ENCODE assay signal across 8 cellular contexts in the genomic region with DNA sequence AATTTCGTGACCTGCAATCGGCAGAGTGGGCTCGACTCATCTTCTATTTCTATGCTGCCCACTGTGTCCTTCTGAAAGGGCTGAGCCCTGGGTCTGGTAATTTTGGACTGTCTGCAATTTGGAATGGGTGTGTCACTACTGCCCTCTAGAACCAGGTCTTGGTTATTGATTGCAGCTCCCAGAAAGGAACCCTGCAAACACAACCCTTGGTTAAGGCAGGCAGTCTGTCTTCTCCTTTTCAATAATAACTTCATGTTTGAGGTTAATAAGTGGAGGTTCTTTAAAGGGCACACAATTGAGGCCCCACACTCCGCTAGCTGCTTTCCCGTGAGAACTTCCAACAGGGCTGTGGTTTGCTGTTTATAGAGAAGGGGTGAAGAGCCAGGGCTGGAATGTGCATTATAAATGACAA.
DNase-seq lines count a peak whose midpoint lies in the region; ATAC-seq and TF ChIP-seq lines count a peak whose summit lies in the region.

No MANE protein-coding gene starts in this region.

- no peaks in the 10 kb centered on the region for H3K4me1 ChIP-seq in mucosa of descending colon (ENCODE audit: low read depth)

- intact Hi-C loops in mucosa of descending colon (cut with DNase I, micrococcal nuclease): no loop called here
- intact Hi-C loops in activated CD4-positive, alpha-beta T cell treated with anti-CD3 and anti-CD28 coated beads for 36 hours (cut with DNase I, micrococcal nuclease): no loop called here

- H3K36me3 ChIP-seq in mucosa of descending colon (ENCODE audit: low read depth): no peaks in the 10 kb centered on the region

- H3K27me3 Mint-ChIP-seq in activated T-helper 17 cell treated with anti-CD3 and anti-CD28 coated beads, Interleukin-2, amount 50 U/mL, for 72 hours: no peaks in the 10 kb centered on the region
- no peaks in the 10 kb centered on the region for H3K27me3 Mint-ChIP-seq in activated CD4-positive, alpha-beta T cell treated with anti-CD3 and anti-CD28 coated beads for 36 hours

- no peak overlapping the region for H3K4me3 Mint-ChIP-seq in activated T-helper 17 cell treated with anti-CD3 and anti-CD28 coated beads, Interleukin-2, amount 50 U/mL, for 72 hours
- H3K4me3 Mint-ChIP-seq in activated CD4-positive, alpha-beta T cell treated with anti-CD3 and anti-CD28 coated beads for 36 hours: no peak overlapping the region

- CTCF ChIA-PET in activated CD4-positive, alpha-beta T cell treated with anti-CD3 and anti-CD28 coated beads for 36 hours (lab: Charles Lee): interaction anchor here (0.7 to 1.1 kb wide), 2 partner anchors 101 to 112 kb away, joined by 3 to 4 read pairs; no protein-coding TSS in a partner anchor

- H3K9me3 ChIP-seq in mucosa of descending colon: no peaks in the 10 kb centered on the region

- POLR2A ChIA-PET in activated CD4-positive, alpha-beta T cell treated with anti-CD3 and anti-CD28 coated beads for 36 hours (lab: Charles Lee): no interaction called here

- DNase-seq in ACHN: peak; percentile 12
- DNase-seq in mucosa of descending colon: no peak
- no peak for DNase-seq in NCI-H510A (lab: John Stamatoyannopoulos, UW)
- DNase-seq in activated CD4-positive, alpha-beta T cell treated with anti-CD3 and anti-CD28 coated beads for 36 hours: no peak
- no peak for DNase-seq in stimulated activated CD4-positive, alpha-beta T cell treated with anti-CD3 and anti-CD28 coated beads, Interleukin-4, amount 100 ng/mL, for 24 hours

- H3K9me3 Mint-ChIP-seq in activated T-helper 17 cell treated with anti-CD3 and anti-CD28 coated beads, Interleukin-2, amount 50 U/mL, for 72 hours: no peaks in the 10 kb centered on the region
- no peaks in the 10 kb centered on the region for H3K9me3 Mint-ChIP-seq in activated CD4-positive, alpha-beta T cell treated with anti-CD3 and anti-CD28 coated beads for 36 hours (ENCODE audit: low read depth)

- peak; percentile 45 for ATAC-seq in GM19023 (IDR thresholded peaks at IDR 0.05; ENCODE audit: unreplicated experiment)
- peak; percentile 73 for ATAC-seq in HG03460 (IDR thresholded peaks at IDR 0.05; ENCODE audit: unreplicated experiment)
- peak; percentile 48 for ATAC-seq in activated T-helper 17 cell treated with anti-CD3 and anti-CD28 coated beads, Interleukin-2, amount 50 U/mL, for 72 hours (replicated peaks)
- ATAC-seq in mucosa of descending colon: peak; percentile 52
- no peak for ATAC-seq in activated CD4-positive, alpha-beta T cell treated with anti-CD3 and anti-CD28 coated beads for 36 hours

- no peaks in the 10 kb centered on the region for H3K36me3 Mint-ChIP-seq in activated T-helper 17 cell treated with anti-CD3 and anti-CD28 coated beads, Interleukin-2, amount 50 U/mL, for 72 hours (ENCODE audit: low read depth)
- no peaks in the 10 kb centered on the region for H3K36me3 Mint-ChIP-seq in activated CD4-positive, alpha-beta T cell treated with anti-CD3 and anti-CD28 coated beads for 36 hours (ENCODE audit: low read depth)

- no peak overlapping the region for H3K4me3 ChIP-seq in mucosa of descending colon

- H3K4me1 Mint-ChIP-seq in activated T-helper 17 cell treated with anti-CD3 and anti-CD28 coated beads, Interleukin-2, amount 50 U/mL, for 72 hours: no peaks in the 10 kb centered on the region
- peaks cover 8% of the 10 kb centered on the region for H3K4me1 Mint-ChIP-seq in activated CD4-positive, alpha-beta T cell treated with anti-CD3 and anti-CD28 coated beads for 36 hours

- TF ChIP-seq CTCF in mucosa of descending colon (IDR thresholded peaks at IDR 0.05): no peak

- H3K27ac Mint-ChIP-seq in activated T-helper 17 cell treated with anti-CD3 and anti-CD28 coated beads, Interleukin-2, amount 50 U/mL, for 72 hours: no peak overlapping the region
- H3K27ac Mint-ChIP-seq in activated CD4-positive, alpha-beta T cell treated with anti-CD3 and anti-CD28 coated beads for 36 hours: no peak overlapping the region

- in situ Hi-C loops in ACHN (cut with HindIII; ENCODE audit: low pct_ligation_motif_present, low pct_unique_long_range_greater_than_20kb, low sequenced_read_pairs): no loop called here
